ENCODE assay signal across 1 cellular context in the genomic region with DNA sequence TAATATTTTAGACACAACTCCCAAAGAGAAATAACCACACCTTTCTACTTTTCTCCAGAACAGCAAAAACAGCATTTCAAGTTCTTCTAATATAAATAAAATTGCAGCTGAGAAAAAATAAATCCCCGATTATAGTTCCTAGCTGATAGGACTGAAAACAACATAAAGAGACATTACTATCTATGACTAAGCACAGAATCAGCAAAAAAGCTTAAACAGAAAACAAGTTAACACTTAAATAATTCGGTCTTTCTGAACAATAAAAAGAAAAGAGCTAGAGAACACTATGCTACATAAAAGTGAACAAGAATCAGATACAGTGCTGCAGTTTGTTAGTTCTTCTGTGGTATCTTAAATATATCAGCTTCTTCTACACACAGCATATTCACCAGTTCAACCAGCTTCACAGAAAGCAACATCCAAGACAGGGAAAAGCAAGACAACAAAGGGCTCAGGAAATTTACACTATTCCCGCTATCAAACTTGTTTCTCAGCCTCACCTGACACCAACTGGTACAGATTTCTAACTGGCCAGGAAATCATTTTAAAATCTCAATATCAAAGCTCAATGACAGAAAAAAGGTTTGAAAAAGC.
TF ChIP-seq lines count a peak whose summit lies in the region.

No MANE protein-coding gene starts in this region.

TF ChIP-seq in GM23338, 12 proteins besides CTCF, POLR2A, EP300 and RAD21 (continued from another document):
- no peak for TF ChIP-seq EZH2phosphoT487 (IDR thresholded peaks at IDR 0.05; ENCODE audit: unreplicated experiment)
- no peak for TF ChIP-seq ZNF331 (CRISPR knock-in tag; IDR thresholded peaks at IDR 0.05; ENCODE audit: low read depth)
- TF ChIP-seq ZNF114 (CRISPR knock-in tag; IDR thresholded peaks at IDR 0.05): no peak
